Comparison of ENCODE assay signal across 9 cellular contexts in the genomic region with DNA sequence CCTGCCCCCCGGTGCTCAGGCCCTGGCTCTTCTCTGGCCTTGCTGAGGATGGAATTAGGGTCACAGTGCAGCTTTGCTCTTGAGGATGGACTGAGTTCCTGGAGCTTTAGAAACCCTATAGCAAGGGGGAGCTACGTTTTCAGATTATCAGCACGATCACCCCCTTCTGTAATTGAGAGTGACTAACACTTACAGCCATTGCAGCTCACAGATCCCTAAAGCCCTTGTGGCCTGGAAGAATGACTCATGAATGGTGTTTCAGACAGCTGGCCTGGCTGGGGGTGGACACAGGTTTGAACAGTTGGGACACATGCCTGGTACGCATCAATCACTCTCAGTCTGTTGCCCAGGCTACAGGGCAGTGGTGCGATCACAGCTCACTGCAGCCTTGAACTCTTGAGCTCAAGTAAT.
DNase-seq lines count a peak whose midpoint lies in the region; ATAC-seq, FAIRE-seq and TF ChIP-seq lines count a peak whose summit lies in the region.
"Had no signal": no experiment of that assay in that cellular context is flagged by ENCODE, and none has a peak within 500 bp of the region (broad histone marks: within the 10 kb centered on the region; RNA-seq: fewer than 3 reads in every experiment).

No MANE protein-coding gene starts in this region.

- peaks cover 18% of the 10 kb centered on the region for H3K9me3 Mint-ChIP-seq in mesothelial cell of epicardium

- intact Hi-C loops in HepG2 (cut with micrococcal nuclease; ENCODE audit: unreplicated experiment), result loop anchor here (5.0 kb wide), 2 partner anchors 78 to 267 kb away; a partner anchor contains a TSS

- no peak overlapping the region for H3K4me3 Mint-ChIP-seq in mesothelial cell of epicardium

- no peak for TF ChIP-seq RAD21 in HepG2 (CRISPR knock-in tag; IDR thresholded peaks at IDR 0.05)

- no peak overlapping the region for H3K4me2 ChIP-seq in HepG2 (ENCODE audit: low read depth, low read length)

- no peak overlapping the region for H3K4me3 ChIP-seq in bronchial epithelial cell (ENCODE audit: low read depth, low read length)
- H3K4me3 ChIP-seq in HepG2 (replicated peaks in 1 of 3; ENCODE audit: insufficient read depth in 1 of 3, low read depth in 2 of 3, low read length in 3 of 3), result no peak overlapping the region

- no peak overlapping the region for H2AFZ ChIP-seq in HepG2 (ENCODE audit: low read length)

- BruUV-seq in HepG2 (replicated peaks; lab: Mats Ljungman, UMichigan), result no TSS peak

- DNase-seq in AG09319 (ENCODE audit: extremely low read depth, low read depth) (peak; percentile 53), MV-4-11 (lab: John Stamatoyannopoulos, UW) (peak; percentile 95), bronchial epithelial cell (ENCODE audit: low read depth) (peak; percentile 80), HepG2 (ENCODE audit: low spot score) (peak; percentile 76), mesothelial cell of epicardium (ENCODE audit: low spot score in 2 of 2, unreplicated experiment in 2 of 2) (no peak), OCI-M2 (lab: John Stamatoyannopoulos, UW; ENCODE audit: unreplicated experiment) (no peak)
- DNase-seq in activated CD8-positive, alpha-beta memory T cell treated with anti-CD3 and anti-CD28 coated beads for 24 hours, result no peak

- H3K36me3 ChIP-seq in bronchial epithelial cell (ENCODE audit: control insufficient read depth, insufficient read depth, low read length) (no peaks in the 10 kb centered on the region), HepG2 (replicated peaks in 1 of 2; ENCODE audit: control insufficient read depth in 1 of 2, insufficient read depth in 2 of 2, low read length in 2 of 2) (no peaks in the 10 kb centered on the region)

- no peaks in the 10 kb centered on the region for H3K9me3 ChIP-seq in HepG2 (ENCODE audit: low read length)

- no peak for TF ChIP-seq EP300 in HepG2 (IDR thresholded peaks at IDR 0.05; ENCODE audit: low read depth in 2 of 2, low read length in 2 of 2)
- no peak for TF ChIP-seq EP300 in HepG2 (CRISPR knock-in tag; IDR thresholded peaks at IDR 0.05; ENCODE audit: borderline replicate concordance)

- H3K9ac ChIP-seq in HepG2 (ENCODE audit: insufficient read depth, low read depth, low read length), result no peak overlapping the region

- 4% methylated on average over 3 of the region's 5 CpGs for WGBS in HepG2 (ENCODE audit: low lambda C conversion rate)

- no peaks in the 10 kb centered on the region for H3K79me2 ChIP-seq in HepG2 (ENCODE audit: insufficient read depth, low read length)

- no peaks in the 10 kb centered on the region for H4K20me1 ChIP-seq in HepG2 (ENCODE audit: insufficient read depth, low read length)

- H3K27me3 ChIP-seq in bronchial epithelial cell (ENCODE audit: control insufficient read depth, insufficient read depth, low read length), result no peaks in the 10 kb centered on the region
- peaks cover 0 to 16% of the 10 kb centered on the region in 2 experiments; a peak in 2 of 5 replicates for H3K27me3 ChIP-seq in HepG2 (ENCODE audit: control insufficient read depth in 1 of 2, insufficient read depth in 2 of 2, low read length in 2 of 2)

- ATAC-seq in HepG2, result peak; percentile 60
- no peak for ATAC-seq in GM18519 (IDR thresholded peaks at IDR 0.05; ENCODE audit: low FRiP score, unreplicated experiment)

- POLR2A ChIA-PET in HepG2 (lab: Yijun Ruan, JAX), result no interaction called here

- H3K27ac Mint-ChIP-seq in mesothelial cell of epicardium, result no peak overlapping the region

- TF ChIP-seq POLR2A in HepG2 (IDR thresholded peaks at IDR 0.05; ENCODE audit: insufficient read depth in 1 of 2, low read depth in 2 of 2, low read length in 2 of 2), result no peak

- peaks cover 5% of the 10 kb centered on the region for H3K36me3 Mint-ChIP-seq in mesothelial cell of epicardium

- CTCF ChIA-PET in HepG2 (lab: Yijun Ruan, JAX; ENCODE audit: low intra/inter-chr PET ratio, low total read pairs), result no interaction called here

- FAIRE-seq in bronchial epithelial cell (lab: Jason Lieb, UNC), result no peak
- no peak for FAIRE-seq in HepG2 (lab: Jason Lieb, UNC)
- FAIRE-seq: G401.6 had no signal

- peaks cover 12% of the 10 kb centered on the region for H3K4me1 ChIP-seq in HepG2 (ENCODE audit: insufficient read depth, low read length)

- peaks cover 5% of the 10 kb centered on the region for H3K4me1 Mint-ChIP-seq in mesothelial cell of epicardium

- no peak overlapping the region for H3K27ac ChIP-seq in HepG2 (ENCODE audit: extremely low read length, insufficient read depth, low read length)

- TF ChIP-seq CTCF in AG09319 (IDR thresholded peaks at IDR 0.05; ENCODE audit: low read depth, low read length), result no peak; the same call in 1 of the 2 replicates
- no peak for TF ChIP-seq CTCF in bronchial epithelial cell (IDR thresholded peaks at IDR 0.05; ENCODE audit: insufficient read depth, low read length, severe bottlenecking)
- no peak for TF ChIP-seq CTCF in HepG2 (CRISPR knock-in tag; IDR thresholded peaks at IDR 0.05)
- no peak for TF ChIP-seq CTCF in mesothelial cell of epicardium (IDR thresholded peaks at IDR 0.05; ENCODE audit: unreplicated experiment)

- in situ Hi-C loops in HepG2 (cut with HindIII; ENCODE audit: extremely low pct_ligation_motif_present, low pct_unique_long_range_greater_than_20kb), result no loop called here

- no peaks in the 10 kb centered on the region for H3K27me3 Mint-ChIP-seq in mesothelial cell of epicardium (ENCODE audit: low read depth)

TF ChIP-seq in HepG2, 621 proteins besides CTCF, POLR2A, EP300 and RAD21 (continues in another document):
- TF ChIP-seq ZNF121 (CRISPR knock-in tag; IDR thresholded peaks at IDR 0.05), result no peak
- no peak for TF ChIP-seq EZH2 (conservative IDR thresholded peaks at IDR 0.05; ENCODE audit: low read depth, low read length)
- no peak for TF ChIP-seq MEIS2 (CRISPR knock-in tag; IDR thresholded peaks at IDR 0.05)
- no peak for TF ChIP-seq HNRNPL (IDR thresholded peaks at IDR 0.05; ENCODE audit: low read depth, low read length)
- TF ChIP-seq PLRG1 (conservative IDR thresholded peaks at IDR 0.05), result no peak
- TF ChIP-seq CEBPB (IDR thresholded peaks at IDR 0.05; ENCODE audit: borderline replicate concordance, low read depth, low read length), result 0 out of 2 replicates have a peak, but pooled peaks have one; percentile 20
- peak; percentile 74 for TF ChIP-seq RFX1 (IDR thresholded peaks at IDR 0.05)
- TF ChIP-seq ZMYM2 (CRISPR knock-in tag; IDR thresholded peaks at IDR 0.05), result no peak
- TF ChIP-seq THYN1 (CRISPR knock-in tag; IDR thresholded peaks at IDR 0.05; ENCODE audit: borderline replicate concordance, low read depth), result no peak
- TF ChIP-seq ZNF879 (CRISPR knock-in tag; IDR thresholded peaks at IDR 0.05), result no peak
- TF ChIP-seq YY1 (IDR thresholded peaks at IDR 0.05; ENCODE audit: insufficient read depth, insufficient replicate concordance, low read depth, low read length), result no peak
- TF ChIP-seq MTF2 (CRISPR knock-in tag; IDR thresholded peaks at IDR 0.05; ENCODE audit: borderline replicate concordance), result no peak
- no peak for TF ChIP-seq ZNF577 (CRISPR knock-in tag; IDR thresholded peaks at IDR 0.05; ENCODE audit: borderline replicate concordance, low read depth)
- no peak for TF ChIP-seq ZNF713 (CRISPR knock-in tag; IDR thresholded peaks at IDR 0.05)
- no peak for TF ChIP-seq ZNF136 (CRISPR knock-in tag; IDR thresholded peaks at IDR 0.05; ENCODE audit: low read depth)
- no peak for TF ChIP-seq CCAR2 (optimal IDR thresholded peaks at IDR 0.05; ENCODE audit: low read depth, low read length)
- no peak for TF ChIP-seq IKZF1 (IDR thresholded peaks at IDR 0.05)
- TF ChIP-seq ZNF781 (CRISPR knock-in tag; IDR thresholded peaks at IDR 0.05; ENCODE audit: borderline replicate concordance, not compliant biosample characterization), result no peak
- no peak for TF ChIP-seq ZSCAN21 (CRISPR knock-in tag; IDR thresholded peaks at IDR 0.05; ENCODE audit: borderline replicate concordance)
- TF ChIP-seq ZBTB7B (CRISPR knock-in tag; IDR thresholded peaks at IDR 0.05), result no peak
- TF ChIP-seq, protein P1, sequence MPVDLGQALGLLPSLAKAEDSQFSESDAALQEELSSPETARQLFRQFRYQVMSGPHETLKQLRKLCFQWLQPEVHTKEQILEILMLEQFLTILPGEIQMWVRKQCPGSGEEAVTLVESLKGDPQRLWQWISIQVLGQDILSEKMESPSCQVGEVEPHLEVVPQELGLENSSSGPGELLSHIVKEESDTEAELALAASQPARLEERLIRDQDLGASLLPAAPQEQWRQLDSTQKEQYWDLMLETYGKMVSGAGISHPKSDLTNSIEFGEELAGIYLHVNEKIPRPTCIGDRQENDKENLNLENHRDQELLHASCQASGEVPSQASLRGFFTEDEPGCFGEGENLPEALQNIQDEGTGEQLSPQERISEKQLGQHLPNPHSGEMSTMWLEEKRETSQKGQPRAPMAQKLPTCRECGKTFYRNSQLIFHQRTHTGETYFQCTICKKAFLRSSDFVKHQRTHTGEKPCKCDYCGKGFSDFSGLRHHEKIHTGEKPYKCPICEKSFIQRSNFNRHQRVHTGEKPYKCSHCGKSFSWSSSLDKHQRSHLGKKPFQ (CRISPR knock-in tag; IDR thresholded peaks at IDR 0.05; ENCODE audit: insufficient replicate concordance), result no peak
- TF ChIP-seq THAP11 (CRISPR knock-in tag; IDR thresholded peaks at IDR 0.05), result no peak
- TF ChIP-seq TAF1 (CRISPR knock-in tag; IDR thresholded peaks at IDR 0.05), result no peak
- TF ChIP-seq ZNF569 (CRISPR knock-in tag; IDR thresholded peaks at IDR 0.05; ENCODE audit: borderline replicate concordance), result no peak
- peak; percentile 30; the same call in 1 of the 2 replicates for TF ChIP-seq RXRA (CRISPR knock-in tag; IDR thresholded peaks at IDR 0.05)
- 0 out of 2 replicates have a peak, but pooled peaks have one; percentile 10 for TF ChIP-seq TCF7 (IDR thresholded peaks at IDR 0.05; ENCODE audit: low read depth)
- no peak for TF ChIP-seq ZNF138 (CRISPR knock-in tag; IDR thresholded peaks at IDR 0.05; ENCODE audit: low read depth)
- TF ChIP-seq BHLHE40 (IDR thresholded peaks at IDR 0.05; ENCODE audit: low read length), result 0 out of 2 replicates have a peak, but pooled peaks have one; percentile 12
- TF ChIP-seq KLF15 (CRISPR knock-in tag; IDR thresholded peaks at IDR 0.05; ENCODE audit: borderline replicate concordance), result no peak

Comparison
In these comparisons a context has a peak if more than half of its experiments do, and no peak if none do; other contexts are left out.
1. DNase-seq: peak in AG09319 (single experiment), MV-4-11 (single experiment), bronchial epithelial cell (single experiment) and HepG2 (single experiment); none in mesothelial cell of epicardium (0 of 2), OCI-M2 (single experiment) and activated CD8-positive, alpha-beta memory T cell treated with anti-CD3 and anti-CD28 coated beads for 24 hours (single experiment).